13 cellular contexts compared by ENCODE assay signal in the genomic region with DNA sequence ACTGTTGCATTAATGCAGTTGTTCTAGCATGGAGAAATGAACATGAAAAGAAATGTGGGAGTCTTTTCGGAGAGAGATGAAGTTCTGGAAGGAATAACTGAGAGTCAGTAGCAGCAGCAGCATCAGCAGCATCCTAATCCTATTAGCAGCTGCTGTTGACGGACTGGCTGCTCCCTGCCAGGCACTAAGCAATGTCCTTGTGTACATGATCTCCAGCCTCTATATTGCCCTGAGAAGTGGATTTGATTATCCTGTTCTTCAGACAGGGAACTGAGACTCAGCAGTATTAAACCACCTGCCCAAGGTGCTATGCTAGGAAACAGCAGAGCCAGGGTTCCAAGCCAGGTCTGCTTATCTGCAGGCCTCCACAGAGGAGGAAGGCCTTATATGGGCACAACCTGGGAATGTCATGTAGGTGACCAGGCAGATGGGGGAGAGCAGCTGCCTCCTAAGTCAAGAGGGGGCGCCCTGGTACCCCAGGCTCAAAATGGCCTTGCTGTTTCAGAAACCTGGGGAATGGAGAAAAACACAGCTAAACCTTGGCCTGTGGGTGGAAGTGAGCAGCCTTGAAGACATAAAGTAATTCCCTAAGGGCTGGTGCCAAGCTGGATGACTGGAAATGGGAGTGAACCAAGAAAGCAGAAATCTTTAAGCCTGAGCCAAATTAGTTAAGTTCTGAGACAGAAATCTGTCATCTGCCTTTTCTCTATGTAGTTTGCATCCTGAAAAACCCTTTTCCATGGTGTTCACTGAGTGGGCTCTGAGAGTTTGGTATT.
A peak's percentile ranks its signal among the peaks of the same experiment; 100 is the strongest.
DNase-seq lines count a peak whose midpoint lies in the region; TF ChIP-seq lines count a peak whose summit lies in the region.
"Had no signal": no experiment of that assay in that cellular context is flagged by ENCODE, and none has a peak within 500 bp of the region (broad histone marks: within the 10 kb centered on the region; RNA-seq: fewer than 3 reads in every experiment).

No MANE protein-coding gene starts in this region.

- peak overlapping the region in 4 of 5 experiments; percentile 48 to 79 (median 74) for H3K27ac Mint-ChIP-seq in brain
- H3K27ac Mint-ChIP-seq in mesothelial cell of epicardium: peak overlapping the region; percentile 32
- H3K27ac Mint-ChIP-seq in progenitor cell of endocrine pancreas: no peak overlapping the region
- H3K27ac Mint-ChIP-seq in MCF 10A (ENCODE audit: low read depth, unreplicated experiment): no peak overlapping the region
- H3K27ac Mint-ChIP-seq: activated CD8-positive, alpha-beta memory T cell treated with anti-CD3 and anti-CD28 coated beads, Interleukin-2, amount 10 ng/mL, durations not matched to agents 7 days and 5 days; B cell had no signal

- TF ChIP-seq CTCF in brain (conservative IDR thresholded peaks at IDR 0.05): no peak
- TF ChIP-seq CTCF in mesothelial cell of epicardium (IDR thresholded peaks at IDR 0.05; ENCODE audit: unreplicated experiment): no peak
- no peak for TF ChIP-seq CTCF in progenitor cell of endocrine pancreas (IDR thresholded peaks at IDR 0.05; ENCODE audit: unreplicated experiment)
- no peak for TF ChIP-seq CTCF in MCF 10A (IDR thresholded peaks at IDR 0.05; ENCODE audit: unreplicated experiment)

- H3K36me3 Mint-ChIP-seq in brain (no peaks in the 10 kb centered on the region), mesothelial cell of epicardium (no peaks in the 10 kb centered on the region), progenitor cell of endocrine pancreas (ENCODE audit: insufficient read depth) (no peaks in the 10 kb centered on the region), MCF 10A (ENCODE audit: insufficient read depth, unreplicated experiment) (no peaks in the 10 kb centered on the region)
- H3K36me3 Mint-ChIP-seq: activated CD8-positive, alpha-beta memory T cell treated with anti-CD3 and anti-CD28 coated beads, Interleukin-2, amount 10 ng/mL, durations not matched to agents 7 days and 5 days had no signal

- peak; percentile 54 for DNase-seq in DMS79 (lab: John Stamatoyannopoulos, UW)
- DNase-seq in NCI-H1105 (lab: John Stamatoyannopoulos, UW): peak; percentile 49
- DNase-seq in mesothelial cell of epicardium (ENCODE audit: low spot score in 2 of 2, unreplicated experiment in 2 of 2): no peak
- DNase-seq in EL: no peak
- no peak for DNase-seq in SW 1271 (lab: John Stamatoyannopoulos, UW)
- no peak for DNase-seq in progenitor cell of endocrine pancreas (ENCODE audit: low spot score, unreplicated experiment)
- no peak for DNase-seq in MCF 10A (ENCODE audit: unreplicated experiment)
- DNase-seq: activated CD8-positive, alpha-beta memory T cell treated with anti-CD3 and anti-CD28 coated beads, Interleukin-2, amount 10 ng/mL, durations not matched to agents 7 days and 5 days; foreskin melanocyte; kidney; NCI-H2081 had no signal

- H3K9me3 Mint-ChIP-seq in brain (no peaks in the 10 kb centered on the region), mesothelial cell of epicardium (no peaks in the 10 kb centered on the region), progenitor cell of endocrine pancreas (ENCODE audit: low read depth) (no peaks in the 10 kb centered on the region), MCF 10A (ENCODE audit: unreplicated experiment) (no peaks in the 10 kb centered on the region)

- no peaks in the 10 kb centered on the region for H3K27me3 Mint-ChIP-seq in brain
- no peaks in the 10 kb centered on the region for H3K27me3 Mint-ChIP-seq in mesothelial cell of epicardium (ENCODE audit: low read depth)
- no peaks in the 10 kb centered on the region for H3K27me3 Mint-ChIP-seq in progenitor cell of endocrine pancreas
- H3K27me3 Mint-ChIP-seq in MCF 10A (ENCODE audit: insufficient read depth, unreplicated experiment): no peaks in the 10 kb centered on the region
- H3K27me3 Mint-ChIP-seq: activated CD8-positive, alpha-beta memory T cell treated with anti-CD3 and anti-CD28 coated beads, Interleukin-2, amount 10 ng/mL, durations not matched to agents 7 days and 5 days had no signal

- intact Hi-C loops in MCF 10A (cut with micrococcal nuclease): no loop called here

- peak overlapping the region in 2 of 5 experiments; percentile 59 to 72 for H3K4me3 Mint-ChIP-seq in brain
- H3K4me3 Mint-ChIP-seq in mesothelial cell of epicardium: no peak overlapping the region
- no peak overlapping the region for H3K4me3 Mint-ChIP-seq in progenitor cell of endocrine pancreas (ENCODE audit: low read depth)
- no peak overlapping the region for H3K4me3 Mint-ChIP-seq in MCF 10A (ENCODE audit: unreplicated experiment)
- H3K4me3 Mint-ChIP-seq: activated CD8-positive, alpha-beta memory T cell treated with anti-CD3 and anti-CD28 coated beads, Interleukin-2, amount 10 ng/mL, durations not matched to agents 7 days and 5 days; B cell had no signal

- BruUV-seq in MCF 10A (replicated peaks; lab: Mats Ljungman, UMichigan): no TSS peak

- CTCF ChIA-PET in MCF 10A (lab: Yijun Ruan, JAX): interaction anchor here (0.7 to 1.3 kb wide), 2 partner anchors 9 to 14 kb away, joined by 3 read pairs; no protein-coding TSS in a partner anchor

- H3K4me1 Mint-ChIP-seq in brain (peaks cover 28% of the 10 kb centered on the region), mesothelial cell of epicardium (peaks cover 13% of the 10 kb centered on the region), progenitor cell of endocrine pancreas (ENCODE audit: low read depth) (no peaks in the 10 kb centered on the region), MCF 10A (ENCODE audit: insufficient read depth, unreplicated experiment) (peaks cover 2% of the 10 kb centered on the region)
- H3K4me1 Mint-ChIP-seq: activated CD8-positive, alpha-beta memory T cell treated with anti-CD3 and anti-CD28 coated beads, Interleukin-2, amount 10 ng/mL, durations not matched to agents 7 days and 5 days; B cell had no signal

- POLR2A ChIA-PET in MCF 10A (lab: Yijun Ruan, JAX): interaction anchor here (1.0 to 1.3 kb wide), 2 partner anchors 11 to 23 kb away, joined by 3 to 4 read pairs; no protein-coding TSS in a partner anchor

Comparison
In these comparisons a context has a peak if more than half of its experiments do, and no peak if none do; other contexts are left out.
1. DNase-seq: peak in DMS79 (single experiment) and NCI-H1105 (single experiment); none in mesothelial cell of epicardium (0 of 2), EL (single experiment), SW 1271 (0 of 2), progenitor cell of endocrine pancreas (single experiment) and MCF 10A (single experiment).
2. H3K27ac Mint-ChIP-seq: peak in brain (4 of 5) and mesothelial cell of epicardium (single experiment); none in progenitor cell of endocrine pancreas (single experiment) and MCF 10A (single experiment).